In the genomic region with DNA sequence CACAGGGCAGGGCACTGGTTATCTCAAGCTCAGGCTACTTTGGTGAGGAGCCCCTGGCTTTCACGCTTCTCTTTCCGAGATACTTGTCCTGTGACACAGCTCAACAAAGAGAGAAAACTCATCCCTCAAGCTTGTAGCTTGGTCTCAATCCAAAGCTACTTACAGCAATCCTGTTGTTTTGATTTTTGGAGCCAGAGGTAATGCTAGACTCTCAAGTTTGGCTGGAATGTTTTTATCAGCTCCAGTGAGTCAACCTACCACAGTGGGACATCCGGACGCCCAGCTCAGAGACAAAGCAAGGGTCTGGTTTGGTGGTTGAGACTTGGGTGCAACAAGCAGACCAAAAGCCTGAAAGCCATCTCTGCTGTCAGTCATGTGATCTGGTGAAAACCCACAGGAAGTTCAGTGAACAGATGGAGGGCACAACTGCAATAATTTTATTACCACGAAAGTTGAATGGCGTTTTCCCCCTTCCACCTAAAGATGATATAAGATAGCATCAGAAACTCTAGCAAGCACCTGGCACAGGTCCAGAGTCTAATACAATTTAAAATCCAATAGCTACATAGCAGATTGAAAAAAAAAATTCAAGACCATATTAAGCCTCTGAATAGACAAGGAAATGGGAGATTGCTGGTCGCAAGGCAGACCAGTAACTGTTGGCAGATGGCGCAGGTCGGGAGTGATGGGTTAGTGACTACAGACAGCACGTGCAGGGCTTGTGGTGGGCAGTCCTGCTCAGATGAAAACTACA, we compare ENCODE assay signal across 8 cellular contexts.
DNase-seq lines count a peak whose midpoint lies in the region; ATAC-seq and TF ChIP-seq lines count a peak whose summit lies in the region.

No MANE protein-coding gene starts in this region.

- H3K36me3 Mint-ChIP-seq in CD8-positive, alpha-beta memory T cell = peaks cover 0 to 3% (median 2%) of the 10 kb centered on the region in 3 donors
- H3K36me3 Mint-ChIP-seq in osteocyte (ENCODE audit: unreplicated experiment) = no peaks in the 10 kb centered on the region

- H3K4me3 Mint-ChIP-seq in CD8-positive, alpha-beta memory T cell = peak overlapping the region in 6 of 7 donors; percentile 19 to 63 (median 53)
- no peak overlapping the region for H3K4me3 Mint-ChIP-seq in osteocyte (ENCODE audit: unreplicated experiment)

- H3K27me3 Mint-ChIP-seq in CD8-positive, alpha-beta memory T cell = no peaks in the 10 kb centered on the region
- H3K27me3 Mint-ChIP-seq in osteocyte (ENCODE audit: unreplicated experiment) = no peaks in the 10 kb centered on the region

- TF ChIP-seq CTCF in osteocyte (IDR thresholded peaks at IDR 0.05) = no peak

- H3K36me3 ChIP-seq in CD8-positive, alpha-beta memory T cell (ENCODE audit: insufficient read depth, low read length) = no peaks in the 10 kb centered on the region

- no peaks in the 10 kb centered on the region for H3K9me3 ChIP-seq in CD8-positive, alpha-beta memory T cell (ENCODE audit: low read length)

- DNase-seq in CD8-positive, alpha-beta memory T cell = peak; percentile 9 to 65 (median 14)
- DNase-seq in MV-4-11 (lab: John Stamatoyannopoulos, UW) = peak; percentile 95
- peak; percentile 93 for DNase-seq in astrocyte of the hippocampus (ENCODE audit: low read depth, low spot score)
- no peak for DNase-seq in osteocyte (ENCODE audit: extremely low spot score, unreplicated experiment)
- DNase-seq in SW480 (ENCODE audit: low spot score) = no peak
- DNase-seq in NCI-H146 treated with DMSO at 0.1 percent for 48 hours (lab: John Stamatoyannopoulos, UW; ENCODE audit: unreplicated experiment) = no peak
- no peak for DNase-seq in ACHN

- no peak for ATAC-seq in GM19452 (IDR thresholded peaks at IDR 0.05; ENCODE audit: unreplicated experiment)

- no peaks in the 10 kb centered on the region for H3K27me3 ChIP-seq in CD8-positive, alpha-beta memory T cell (ENCODE audit: insufficient read depth, low read length, poor library complexity, severe bottlenecking)

- peaks cover 40 to 51% (median 42%) of the 10 kb centered on the region in 3 donors for H3K4me1 Mint-ChIP-seq in CD8-positive, alpha-beta memory T cell
- peaks cover 29% of the 10 kb centered on the region for H3K4me1 Mint-ChIP-seq in osteocyte (ENCODE audit: unreplicated experiment)

- POLR2A ChIA-PET in CD8-positive, alpha-beta memory T cell (lab: Charles Lee) = no interaction called here

- CTCF ChIA-PET in CD8-positive, alpha-beta memory T cell (lab: Charles Lee) = interaction anchor here (0.7 to 2.2 kb wide), 6 partner anchors 10 to 276 kb away, joined by 3 to 7 read pairs (median 4); no protein-coding TSS in a partner anchor

- no peak overlapping the region for H3K4me3 ChIP-seq in CD8-positive, alpha-beta memory T cell (ENCODE audit: low read length)

- H3K27ac Mint-ChIP-seq in CD8-positive, alpha-beta memory T cell = peak overlapping the region in 7 of 8 donors; percentile 7 to 72 (median 53)
- H3K27ac Mint-ChIP-seq in osteocyte (ENCODE audit: unreplicated experiment) = peak overlapping the region; percentile 94

- H3K27ac ChIP-seq in CD8-positive, alpha-beta memory T cell (ENCODE audit: low read depth, low read length) = no peak overlapping the region

- in situ Hi-C loops in ACHN (cut with HindIII; ENCODE audit: low pct_ligation_motif_present, low pct_unique_long_range_greater_than_20kb, low sequenced_read_pairs) = no loop called here

- peaks cover 25% of the 10 kb centered on the region for H3K4me1 ChIP-seq in CD8-positive, alpha-beta memory T cell (ENCODE audit: insufficient read depth, low read length)

- H3K9me3 Mint-ChIP-seq in CD8-positive, alpha-beta memory T cell = no peaks in the 10 kb centered on the region
- no peaks in the 10 kb centered on the region for H3K9me3 Mint-ChIP-seq in osteocyte (ENCODE audit: unreplicated experiment)

Comparison
In these comparisons a context has a peak if more than half of its experiments do, and no peak if none do; other contexts are left out.
1. DNase-seq: peak in CD8-positive, alpha-beta memory T cell (5 of 5), MV-4-11 (single experiment) and astrocyte of the hippocampus (single experiment); none in osteocyte (single experiment), SW480 (single experiment), NCI-H146 treated with DMSO at 0.1 percent for 48 hours (single experiment) and ACHN (single experiment).